ENCODE assay signal across 10 cellular contexts in the genomic region with DNA sequence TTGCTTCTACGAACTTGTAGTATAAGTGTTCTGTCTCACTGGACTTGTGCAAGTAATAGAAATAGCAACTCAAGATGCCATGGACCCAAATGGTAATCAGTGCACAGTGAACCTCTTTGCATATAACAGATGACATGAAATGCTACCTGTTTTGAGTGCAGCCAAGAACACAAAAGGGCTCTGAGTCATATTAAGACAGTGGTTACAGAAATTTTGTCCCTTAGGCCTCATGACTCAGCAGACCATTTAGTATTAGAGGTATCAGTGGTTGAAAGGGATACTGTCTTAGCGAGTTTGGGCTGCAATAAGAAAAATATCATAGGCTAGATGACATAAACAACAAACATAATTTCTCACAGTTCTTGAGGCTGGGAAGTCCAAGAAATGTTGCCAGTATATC.
A peak's percentile ranks its signal among the peaks of the same experiment; 100 is the strongest.
DNase-seq lines count a peak whose midpoint lies in the region; ATAC-seq lines count a peak whose summit lies in the region.
"Had no signal": no experiment of that assay in that cellular context is flagged by ENCODE, and none has a peak within 500 bp of the region (broad histone marks: within the 10 kb centered on the region; RNA-seq: fewer than 3 reads in every experiment).

No MANE protein-coding gene starts in this region.

- H3K36me3 Mint-ChIP-seq in T-helper 17 cell (ENCODE audit: low read depth) = no peaks in the 10 kb centered on the region

- peaks cover 2% of the 10 kb centered on the region for H3K9me3 ChIP-seq in T-helper 17 cell (ENCODE audit: control insufficient read depth, low read length, poor library complexity, severe bottlenecking)

- DNase-seq in KG1 (lab: John Stamatoyannopoulos, UW) (no peak), NCI-H524 (lab: John Stamatoyannopoulos, UW) (no peak), T-helper 17 cell (no peak), NCI-H1930 (lab: John Stamatoyannopoulos, UW) (no peak)
- DNase-seq: amygdala, DMS 273 treated with DMSO at 0.1 percent for 48 hours, NCI-H524 treated with DMSO at 0.1 percent for 48 hours had no signal

- no peaks in the 10 kb centered on the region for H3K27me3 Mint-ChIP-seq in T-helper 17 cell

- ATAC-seq in GM19025 (IDR thresholded peaks at IDR 0.05; ENCODE audit: low read depth, unreplicated experiment) (peak; percentile 74), HG02623 (IDR thresholded peaks at IDR 0.05; ENCODE audit: unreplicated experiment) (peak; percentile 93), HG03439 (IDR thresholded peaks at IDR 0.05; ENCODE audit: unreplicated experiment) (peak; percentile 97), T-helper 17 cell (no peak)

- H3K4me1 Mint-ChIP-seq in T-helper 17 cell = no peaks in the 10 kb centered on the region

- H3K27ac Mint-ChIP-seq in T-helper 17 cell = no peak overlapping the region

- no peak overlapping the region for H3K4me3 Mint-ChIP-seq in T-helper 17 cell
